ENCODE assay signal across 37 cellular contexts in the genomic region with DNA sequence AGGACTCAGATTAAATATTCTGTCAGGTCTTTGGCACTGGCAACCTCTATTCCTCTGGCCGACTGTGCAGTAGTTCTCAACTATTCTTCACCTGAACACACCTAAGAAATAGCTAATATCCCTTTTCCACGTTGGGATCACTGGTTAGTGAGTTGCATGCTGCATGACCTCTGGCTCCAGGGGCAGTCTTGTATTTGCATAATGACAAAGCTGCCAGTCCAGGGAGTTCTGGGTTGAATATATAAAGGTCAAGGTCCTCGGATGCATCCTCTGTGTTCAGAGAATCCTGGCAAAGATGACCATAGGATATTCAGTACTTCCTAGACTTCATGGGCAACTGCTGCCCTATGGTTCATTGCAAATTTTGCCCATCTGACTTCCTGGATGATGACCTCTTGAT.
"Had no signal": no experiment of that assay in that cellular context is flagged by ENCODE, and none has a peak within 500 bp of the region (broad histone marks: within the 10 kb centered on the region; RNA-seq: fewer than 3 reads in every experiment).

No MANE protein-coding gene starts in this region.

- DNase-seq: activated B cell treated with CpG ODN at 0.5 μM for 24 hours; activated CD4-positive, alpha-beta memory T cell treated with anti-CD3 and anti-CD28 coated beads for 36 hours; activated CD4-positive, alpha-beta T cell treated with anti-CD3 and anti-CD28 coated beads for 4 hours; activated CD4-positive, alpha-beta T cell treated with anti-CD3 and anti-CD28 coated beads, Interleukin-2, amount 10 ng/mL, durations not matched to agents 24 days and 14 days; activated CD4-positive, alpha-beta T cell treated with anti-CD3 and anti-CD28 coated beads, Interleukin-2, amount 50 U/mL, for 1 hour; activated CD4-positive, alpha-beta T cell treated with anti-CD3 and anti-CD28 coated beads, Interleukin-2, amount 50 U/mL, for 4 hours; activated CD4-positive, CD25-positive, alpha-beta regulatory T cell treated with anti-CD3 and anti-CD28 coated beads, Interleukin-2, amount 50 U/mL, for 72 hours; activated CD8-positive, alpha-beta memory T cell treated with anti-CD3 and anti-CD28 coated beads, Interleukin-2, amount 50 U/mL, for 4 hours; activated CD8-positive, alpha-beta T cell treated with anti-CD3 and anti-CD28 coated beads for 36 hours; activated effector memory CD4-positive, alpha-beta T cell treated with anti-CD3 and anti-CD28 coated beads, Interleukin-2, amount 50 U/mL, for 16 hours; activated gamma-delta T cell treated with Interleukin-2 at 50 U/mL for 16 hours; activated naive CD4-positive, alpha-beta T cell treated with anti-CD3 and anti-CD28 coated beads, Interleukin-2, amount 10 ng/mL, durations not matched to agents 7 days and 5 days; activated naive CD4-positive, alpha-beta T cell treated with Interleukin-2 at 50 U/mL for 16 hours; activated naive CD8-positive, alpha-beta T cell treated with anti-CD3 and anti-CD28 coated beads, Interleukin-2, amount 10 ng/mL, durations not matched to agents 7 days and 5 days; activated naive CD8-positive, alpha-beta T cell treated with anti-CD3 and anti-CD28 coated beads, Interleukin-2, amount 50 U/mL, for 24 hours; activated T-cell treated with anti-CD3 and anti-CD28 coated beads for 4 hours; activated T-cell treated with anti-CD3 and anti-CD28 coated beads, Interleukin-2, amount 50 U/mL, for 1 hour; activated T-cell treated with anti-CD3 and anti-CD28 coated beads, Interleukin-2, amount 50 U/mL, for 4 hours; activated T-cell treated with anti-CD3 and anti-CD28 coated beads, Interleukin-2, amount 50 U/mL, for 72 hours; amygdala; anterior cingulate cortex; caudate nucleus; cerebellar nuclear complex; T-helper 1 cell; T-helper 2 cell; T-helper 9 cell had no signal

- H3K4me1 Mint-ChIP-seq: activated B cell treated with CpG ODN at 0.5 μM for 24 hours; activated CD4-positive, alpha-beta T cell treated with anti-CD3 and anti-CD28 coated beads, Interleukin-2, amount 10 ng/mL, durations not matched to agents 24 days and 14 days; activated naive CD4-positive, alpha-beta T cell treated with anti-CD3 and anti-CD28 coated beads, Interleukin-2, amount 10 ng/mL, durations not matched to agents 7 days and 5 days; activated naive CD8-positive, alpha-beta T cell treated with anti-CD3 and anti-CD28 coated beads, Interleukin-2, amount 10 ng/mL, durations not matched to agents 7 days and 5 days; activated T-helper 17 cell treated with anti-CD3 and anti-CD28 coated beads, Interleukin-2, amount 50 U/mL, for 72 hours; brain; central memory CD8-positive, alpha-beta T cell had no signal

- H3K27ac ChIP-seq: ascending aorta, cardiac muscle cell, VCaP had no signal

- H3K27me3 Mint-ChIP-seq: activated B cell treated with CpG ODN at 0.5 μM for 24 hours, brain had no signal

- H3K9me3 ChIP-seq: ascending aorta had no signal

- H3K4me3 ChIP-seq: ascending aorta, cardiac muscle cell had no signal

- H3K4me3 Mint-ChIP-seq: activated B cell treated with CpG ODN at 0.5 μM for 24 hours; activated CD4-positive, alpha-beta memory T cell treated with anti-CD3 and anti-CD28 coated beads for 36 hours; activated CD4-positive, alpha-beta T cell treated with anti-CD3 and anti-CD28 coated beads, Interleukin-2, amount 10 ng/mL, durations not matched to agents 24 days and 14 days; activated CD8-positive, alpha-beta T cell treated with anti-CD3 and anti-CD28 coated beads for 36 hours; activated naive CD4-positive, alpha-beta T cell treated with anti-CD3 and anti-CD28 coated beads, Interleukin-2, amount 10 ng/mL, durations not matched to agents 7 days and 5 days; activated naive CD4-positive, alpha-beta T cell treated with anti-CD3 and anti-CD28 coated beads, Interleukin-2, amount 50 U/mL, for 24 hours; activated naive CD8-positive, alpha-beta T cell; activated naive CD8-positive, alpha-beta T cell treated with anti-CD3 and anti-CD28 coated beads, Interleukin-2, amount 10 ng/mL, durations not matched to agents 7 days and 5 days; activated naive CD8-positive, alpha-beta T cell treated with anti-CD3 and anti-CD28 coated beads, Interleukin-2, amount 50 U/mL, for 24 hours; activated T-cell treated with anti-CD3 and anti-CD28 coated beads, Interleukin-2, amount 50 U/mL, for 4 hours; activated T-cell treated with anti-CD3 and anti-CD28 coated beads, Interleukin-2, amount 50 U/mL, for 72 hours; activated T-helper 1 cell treated with anti-CD3 and anti-CD28 coated beads, Interleukin-12 subunit alpha, Interleukin-12 subunit beta, Interleukin-2, Interleukin-4 antibody, amounts not matched to agents 30 ng/mL and 10 ng/mL and 1 ng/mL, durations not matched to agents 14 hours and 24 hours and 36 hours; activated T-helper 17 cell treated with anti-CD3 and anti-CD28 coated beads, Interleukin-2, amount 50 U/mL, for 72 hours; brain; central memory CD8-positive, alpha-beta T cell; T-helper 1 cell treated with Interleukin-12 subunit alpha and Interleukin-12 subunit beta and Interleukin-4 antibody, amounts not matched to agents 30 μg/mL and 1 μg/mL, for 36 hours; T-helper 2 cell treated with Interferon-gamma antibody and Interleukin-4, amounts not matched to agents 5 μg/mL and 100 μg/mL, for 36 hours had no signal

- H3K36me3 Mint-ChIP-seq: activated CD4-positive, alpha-beta memory T cell treated with anti-CD3 and anti-CD28 coated beads for 36 hours; activated naive CD4-positive, alpha-beta T cell treated with anti-CD3 and anti-CD28 coated beads, Interleukin-2, amount 10 ng/mL, durations not matched to agents 7 days and 5 days; activated naive CD4-positive, alpha-beta T cell treated with anti-CD3 and anti-CD28 coated beads, Interleukin-2, amount 50 U/mL, for 24 hours; activated naive CD8-positive, alpha-beta T cell; activated naive CD8-positive, alpha-beta T cell treated with anti-CD3 and anti-CD28 coated beads, Interleukin-2, amount 10 ng/mL, durations not matched to agents 7 days and 5 days; brain had no signal

- H3K9me3 Mint-ChIP-seq: activated B cell treated with CpG ODN at 0.5 μM for 24 hours; activated CD4-positive, alpha-beta memory T cell treated with anti-CD3 and anti-CD28 coated beads for 36 hours; activated CD4-positive, alpha-beta T cell treated with anti-CD3 and anti-CD28 coated beads, Interleukin-2, amount 10 ng/mL, durations not matched to agents 24 days and 14 days; activated CD8-positive, alpha-beta T cell treated with anti-CD3 and anti-CD28 coated beads for 36 hours; activated naive CD4-positive, alpha-beta T cell treated with anti-CD3 and anti-CD28 coated beads, Interleukin-2, amount 10 ng/mL, durations not matched to agents 7 days and 5 days; activated naive CD4-positive, alpha-beta T cell treated with anti-CD3 and anti-CD28 coated beads, Interleukin-2, amount 50 U/mL, for 24 hours; activated naive CD8-positive, alpha-beta T cell treated with anti-CD3 and anti-CD28 coated beads, Interleukin-2, amount 10 ng/mL, durations not matched to agents 7 days and 5 days; activated naive CD8-positive, alpha-beta T cell treated with anti-CD3 and anti-CD28 coated beads, Interleukin-2, amount 50 U/mL, for 24 hours; activated T-cell treated with anti-CD3 and anti-CD28 coated beads, Interleukin-2, amount 50 U/mL, for 4 hours; activated T-cell treated with anti-CD3 and anti-CD28 coated beads, Interleukin-2, amount 50 U/mL, for 72 hours; activated T-helper 1 cell treated with anti-CD3 and anti-CD28 coated beads, Interleukin-12 subunit alpha, Interleukin-12 subunit beta, Interleukin-2, Interleukin-4 antibody, amounts not matched to agents 30 ng/mL and 10 ng/mL and 1 ng/mL, durations not matched to agents 14 hours and 24 hours and 36 hours; activated T-helper 17 cell treated with anti-CD3 and anti-CD28 coated beads, Interleukin-2, amount 50 U/mL, for 72 hours; central memory CD8-positive, alpha-beta T cell; T-helper 1 cell treated with Interleukin-12 subunit alpha and Interleukin-12 subunit beta and Interleukin-4 antibody, amounts not matched to agents 30 μg/mL and 1 μg/mL, for 36 hours; T-helper 2 cell treated with Interferon-gamma antibody and Interleukin-4, amounts not matched to agents 5 μg/mL and 100 μg/mL, for 36 hours had no signal

- H3K4me1 ChIP-seq: ascending aorta had no signal

- ATAC-seq: activated CD8-positive, alpha-beta T cell treated with anti-CD3 and anti-CD28 coated beads for 36 hours; activated naive CD8-positive, alpha-beta T cell treated with anti-CD3 and anti-CD28 coated beads, Interleukin-2, amount 50 U/mL, for 24 hours; activated T-cell treated with anti-CD3 and anti-CD28 coated beads, Interleukin-2, amount 50 U/mL, for 4 hours; activated T-cell treated with anti-CD3 and anti-CD28 coated beads, Interleukin-2, amount 50 U/mL, for 72 hours had no signal

- H3K27ac Mint-ChIP-seq: activated B cell treated with CpG ODN at 0.5 μM for 24 hours; activated CD4-positive, alpha-beta memory T cell treated with anti-CD3 and anti-CD28 coated beads for 36 hours; activated CD4-positive, alpha-beta T cell treated with anti-CD3 and anti-CD28 coated beads, Interleukin-2, amount 10 ng/mL, durations not matched to agents 24 days and 14 days; activated CD8-positive, alpha-beta T cell treated with anti-CD3 and anti-CD28 coated beads for 36 hours; activated naive CD4-positive, alpha-beta T cell treated with anti-CD3 and anti-CD28 coated beads, Interleukin-2, amount 10 ng/mL, durations not matched to agents 7 days and 5 days; activated naive CD4-positive, alpha-beta T cell treated with anti-CD3 and anti-CD28 coated beads, Interleukin-2, amount 50 U/mL, for 24 hours; activated naive CD8-positive, alpha-beta T cell; activated naive CD8-positive, alpha-beta T cell treated with anti-CD3 and anti-CD28 coated beads, Interleukin-2, amount 10 ng/mL, durations not matched to agents 7 days and 5 days; activated naive CD8-positive, alpha-beta T cell treated with anti-CD3 and anti-CD28 coated beads, Interleukin-2, amount 50 U/mL, for 24 hours; activated T-cell treated with anti-CD3 and anti-CD28 coated beads, Interleukin-2, amount 50 U/mL, for 72 hours; activated T-helper 1 cell treated with anti-CD3 and anti-CD28 coated beads, Interleukin-12 subunit alpha, Interleukin-12 subunit beta, Interleukin-2, Interleukin-4 antibody, amounts not matched to agents 30 ng/mL and 10 ng/mL and 1 ng/mL, durations not matched to agents 14 hours and 24 hours and 36 hours; brain; T-helper 1 cell treated with Interleukin-12 subunit alpha and Interleukin-12 subunit beta and Interleukin-4 antibody, amounts not matched to agents 30 μg/mL and 1 μg/mL, for 36 hours; T-helper 2 cell treated with Interferon-gamma antibody and Interleukin-4, amounts not matched to agents 5 μg/mL and 100 μg/mL, for 36 hours had no signal

- H3K36me3 ChIP-seq: ascending aorta, cardiac muscle cell had no signal

- H3K27me3 ChIP-seq: ascending aorta, cardiac muscle cell had no signal
